Comparison of ENCODE assay signal across 22 cellular contexts in the genomic region with DNA sequence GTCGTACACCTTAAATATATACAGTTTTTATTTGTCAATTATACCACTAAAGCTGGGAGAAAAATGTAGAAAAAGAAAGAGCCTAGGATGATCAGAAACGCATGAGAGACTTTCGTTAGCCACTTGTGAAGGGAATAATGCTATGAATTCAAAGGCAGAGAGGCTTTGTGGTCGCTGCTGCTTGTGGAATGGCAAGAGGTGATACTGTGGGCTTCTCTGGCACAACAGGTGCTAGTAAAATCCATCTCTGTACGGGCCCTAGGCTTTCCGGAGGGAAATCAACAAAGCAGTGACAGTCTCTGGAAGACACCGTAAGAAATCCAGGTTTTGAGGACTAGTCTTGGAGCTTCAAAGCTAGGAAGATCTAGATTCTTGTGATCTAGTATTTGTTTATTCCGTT. TPM values are rescaled to one million over a fixed set of nuclear protein-coding genes. Genes with fewer than 3 reads are reported as not detected.
"Had no signal": no experiment of that assay in that cellular context is flagged by ENCODE, and none has a peak within 500 bp of the region (broad histone marks: within the 10 kb centered on the region; RNA-seq: fewer than 3 reads in every experiment).

No MANE protein-coding gene starts in this region.

- H3K4me3 ChIP-seq: esophagus squamous epithelium, ovary, right lobe of liver, stomach had no signal

- DNase-seq: activated B cell treated with CpG ODN at 0.5 μM for 24 hours; activated CD4-positive, alpha-beta T cell treated with anti-CD3 and anti-CD28 coated beads for 48 hours; activated CD8-positive, alpha-beta T cell treated with anti-CD3 and anti-CD28 coated beads for 36 hours; activated naive CD4-positive, alpha-beta T cell treated with anti-CD3 and anti-CD28 coated beads, Interleukin-2, amount 10 ng/mL, durations not matched to agents 7 days and 5 days; activated naive CD8-positive, alpha-beta T cell treated with anti-CD3 and anti-CD28 coated beads, Interleukin-2, amount 50 U/mL, for 24 hours; activated T-cell treated with anti-CD3 and anti-CD28 coated beads, Interleukin-2, amount 50 U/mL, for 4 hours; anterior cingulate cortex; caudate nucleus; effector memory CD8-positive, alpha-beta T cell; esophagus squamous epithelium; naive B cell; ovary; right lobe of liver; stimulated activated CD4-positive, alpha-beta T cell treated with anti-CD3 and anti-CD28 coated beads, Interleukin-4, amount 100 ng/mL, for 24 hours; stomach had no signal

- H3K4me1 ChIP-seq: esophagus squamous epithelium, right lobe of liver, stomach had no signal

- H3K27me3 ChIP-seq: esophagus squamous epithelium, ovary, right lobe of liver, stomach had no signal

- ATAC-seq: activated CD8-positive, alpha-beta T cell treated with anti-CD3 and anti-CD28 coated beads for 36 hours; activated naive CD8-positive, alpha-beta T cell treated with anti-CD3 and anti-CD28 coated beads, Interleukin-2, amount 50 U/mL, for 24 hours; activated T-cell treated with anti-CD3 and anti-CD28 coated beads, Interleukin-2, amount 50 U/mL, for 4 hours; effector memory CD8-positive, alpha-beta T cell; right lobe of liver; stimulated activated effector memory CD8-positive, alpha-beta T cell treated with anti-CD3 and anti-CD28 coated beads, Interleukin-12 subunit alpha, Interleukin-12 subunit beta, amount 100 ng/mL, for 72 hours had no signal

- H3K27ac ChIP-seq: esophagus squamous epithelium, ovary, right lobe of liver, stomach had no signal

- H3K9me3 ChIP-seq: esophagus squamous epithelium, ovary, right lobe of liver, stomach had no signal

- H3K36me3 ChIP-seq: esophagus squamous epithelium, ovary, right lobe of liver, stomach had no signal

RNA-seq across cellular contexts. Expression of gene LRRC72, which starts 52.6 kb away (rescaled TPM):
- total RNA-seq: activated B cell treated with CpG ODN at 0.5 μM for 24 hours; activated CD8-positive, alpha-beta T cell treated with anti-CD3 and anti-CD28 coated beads for 36 hours; activated T-cell treated with anti-CD3 and anti-CD28 coated beads, Interleukin-2, amount 50 U/mL, for 4 hours; dermis microvascular lymphatic vessel endothelial cell; esophagus squamous epithelium; fibroblast of villous mesenchyme; liver; mononuclear cell; neural crest cell; ovary; right lobe of liver; stomach; temporal lobe had no signal
